In genomic region chr20:60715172-60715571, GRCh38 we compare ENCODE assay signal across 26 cellular contexts.
DNase-seq lines count a peak whose midpoint lies in the region; ATAC-seq and TF ChIP-seq lines count a peak whose summit lies in the region.
"Had no signal": no experiment of that assay in that cellular context is flagged by ENCODE, and none has a peak within 500 bp of the region (broad histone marks: within the 10 kb centered on the region; RNA-seq: fewer than 3 reads in every experiment).

No MANE protein-coding gene starts in this region.

- no peak overlapping the region for H3K4me3 Mint-ChIP-seq in GM23338
- H3K4me3 Mint-ChIP-seq in CD14-positive monocyte = no peak overlapping the region
- H3K4me3 Mint-ChIP-seq in activated naive CD8-positive, alpha-beta T cell treated with anti-CD3 and anti-CD28 coated beads, Interleukin-2, amount 50 U/mL, for 24 hours = no peak overlapping the region
- H3K4me3 Mint-ChIP-seq: activated CD4-positive, alpha-beta memory T cell treated with anti-CD3 and anti-CD28 coated beads, Interleukin-2, amount 10 ng/mL, durations not matched to agents 7 days and 5 days; activated naive CD8-positive, alpha-beta T cell treated with anti-CD3 and anti-CD28 coated beads, Interleukin-2, amount 10 ng/mL, durations not matched to agents 7 days and 5 days; CD4-positive, alpha-beta T cell; naive thymus-derived CD8-positive, alpha-beta T cell; stimulated activated effector memory CD8-positive, alpha-beta T cell treated with anti-CD3 and anti-CD28 coated beads, Interleukin-12 subunit alpha, Interleukin-12 subunit beta, amount 100 ng/mL, for 72 hours had no signal

- no peaks in the 10 kb centered on the region for H3F3A ChIP-seq in GM23338 (replicated peaks; ENCODE audit: low read depth)

- H3K4me1 ChIP-seq in GM23338 (ENCODE audit: insufficient read depth) (no peaks in the 10 kb centered on the region; the same call in 1 of the 2 replicates), RWPE2 (ENCODE audit: insufficient read depth, poor library complexity, severe bottlenecking) (no peaks in the 10 kb centered on the region)
- H3K4me1 ChIP-seq: heart right ventricle, left lung had no signal

- no peak overlapping the region for H2AFZ ChIP-seq in GM23338
- H2AFZ ChIP-seq: GM23248 had no signal

- peak; percentile 20 to 55; a peak in 2 of 4 replicates for TF ChIP-seq CTCF in GM23338 (conservative IDR thresholded peaks at IDR 0.05; ENCODE audit: low read depth in 2 of 2)
- peak; percentile 56 for TF ChIP-seq CTCF in RWPE2 (IDR thresholded peaks at IDR 0.05; ENCODE audit: poor library complexity, severe bottlenecking)
- TF ChIP-seq CTCF in CD14-positive monocyte (IDR thresholded peaks at IDR 0.05) = no peak

- H3K36me3 Mint-ChIP-seq in GM23338 (ENCODE audit: low read depth) (no peaks in the 10 kb centered on the region), CD14-positive monocyte (no peaks in the 10 kb centered on the region)
- H3K36me3 Mint-ChIP-seq in activated naive CD8-positive, alpha-beta T cell treated with anti-CD3 and anti-CD28 coated beads, Interleukin-2, amount 50 U/mL, for 24 hours (ENCODE audit: low read depth) = no peaks in the 10 kb centered on the region
- H3K36me3 Mint-ChIP-seq: activated naive CD8-positive, alpha-beta T cell treated with anti-CD3 and anti-CD28 coated beads, Interleukin-2, amount 10 ng/mL, durations not matched to agents 7 days and 5 days; naive thymus-derived CD8-positive, alpha-beta T cell; stimulated activated effector memory CD8-positive, alpha-beta T cell treated with anti-CD3 and anti-CD28 coated beads, Interleukin-12 subunit alpha, Interleukin-12 subunit beta, amount 100 ng/mL, for 72 hours had no signal

- H4K20me1 ChIP-seq in GM23338 (replicated peaks; ENCODE audit: insufficient read depth) = no peaks in the 10 kb centered on the region

- H3K4me3 ChIP-seq in GM23338 (no peak overlapping the region), RWPE2 (ENCODE audit: severe bottlenecking) (no peak overlapping the region)
- H3K4me3 ChIP-seq: GM23248, heart right ventricle, left lung, smooth muscle cell had no signal

- no peaks in the 10 kb centered on the region for H3K9me2 ChIP-seq in GM23338 (ENCODE audit: insufficient read depth)

- H3K27ac ChIP-seq in GM23338 (ENCODE audit: low read depth) (no peak overlapping the region), RWPE2 (ENCODE audit: poor library complexity, severe bottlenecking) (no peak overlapping the region)
- H3K27ac ChIP-seq: GM23248, heart right ventricle, left lung had no signal

- intact Hi-C loops in CD14-positive monocyte (cut with micrococcal nuclease) = no loop called here

- no peaks in the 10 kb centered on the region for H3K79me2 ChIP-seq in GM23338 (replicated peaks; ENCODE audit: insufficient read depth)

- H3K9me3 Mint-ChIP-seq in GM23338 = peaks cover 4% of the 10 kb centered on the region; the same call in 1 of the 3 replicates
- H3K9me3 Mint-ChIP-seq in CD14-positive monocyte = peaks cover 0 to 5% (median 0%) of the 10 kb centered on the region in 7 donors
- H3K9me3 Mint-ChIP-seq in activated naive CD8-positive, alpha-beta T cell treated with anti-CD3 and anti-CD28 coated beads, Interleukin-2, amount 50 U/mL, for 24 hours = peaks cover under 1% of the 10 kb centered on the region
- H3K9me3 Mint-ChIP-seq: activated CD4-positive, alpha-beta memory T cell treated with anti-CD3 and anti-CD28 coated beads, Interleukin-2, amount 10 ng/mL, durations not matched to agents 7 days and 5 days; activated naive CD8-positive, alpha-beta T cell treated with anti-CD3 and anti-CD28 coated beads, Interleukin-2, amount 10 ng/mL, durations not matched to agents 7 days and 5 days; CD4-positive, alpha-beta T cell; naive thymus-derived CD8-positive, alpha-beta T cell; stimulated activated effector memory CD8-positive, alpha-beta T cell treated with anti-CD3 and anti-CD28 coated beads, Interleukin-12 subunit alpha, Interleukin-12 subunit beta, amount 100 ng/mL, for 72 hours had no signal

- H3K27me3 Mint-ChIP-seq in GM23338 (ENCODE audit: insufficient read depth, low read depth, poor library complexity) (peaks cover 7% of the 10 kb centered on the region), CD14-positive monocyte (ENCODE audit: low read depth in 3 of 3) (no peaks in the 10 kb centered on the region)
- H3K27me3 Mint-ChIP-seq in activated naive CD8-positive, alpha-beta T cell treated with anti-CD3 and anti-CD28 coated beads, Interleukin-2, amount 50 U/mL, for 24 hours = peaks cover 2% of the 10 kb centered on the region
- H3K27me3 Mint-ChIP-seq: activated CD4-positive, alpha-beta memory T cell treated with anti-CD3 and anti-CD28 coated beads, Interleukin-2, amount 10 ng/mL, durations not matched to agents 7 days and 5 days had no signal

- H3K36me3 ChIP-seq in GM23338 (ENCODE audit: insufficient read depth) (no peaks in the 10 kb centered on the region), RWPE2 (ENCODE audit: low read depth) (no peaks in the 10 kb centered on the region)
- H3K36me3 ChIP-seq: heart right ventricle, left lung had no signal

- H3K27me3 ChIP-seq in GM23338 (ENCODE audit: insufficient read depth) (no peaks in the 10 kb centered on the region), RWPE2 (ENCODE audit: insufficient read depth, poor library complexity, severe bottlenecking) (peaks cover 98% of the 10 kb centered on the region)

- no peak overlapping the region for H3K4me2 ChIP-seq in GM23338
- H3K4me2 ChIP-seq: smooth muscle cell had no signal

- ATAC-seq in GM23338 (peak; percentile 90), RWPE2 (ENCODE audit: low read depth) (peak; percentile 54)
- no peak for ATAC-seq in activated naive CD8-positive, alpha-beta T cell treated with anti-CD3 and anti-CD28 coated beads, Interleukin-2, amount 50 U/mL, for 24 hours
- ATAC-seq: heart right ventricle; left lung; naive thymus-derived CD8-positive, alpha-beta T cell; stimulated activated effector memory CD8-positive, alpha-beta T cell treated with anti-CD3 and anti-CD28 coated beads, Interleukin-12 subunit alpha, Interleukin-12 subunit beta, amount 100 ng/mL, for 72 hours had no signal

- in situ Hi-C loops in ACHN (cut with HindIII; ENCODE audit: low pct_ligation_motif_present, low pct_unique_long_range_greater_than_20kb, low sequenced_read_pairs) = no loop called here

- H3K27ac Mint-ChIP-seq in GM23338 = no peak overlapping the region
- H3K27ac Mint-ChIP-seq in CD14-positive monocyte = no peak overlapping the region
- H3K27ac Mint-ChIP-seq in activated naive CD8-positive, alpha-beta T cell treated with anti-CD3 and anti-CD28 coated beads, Interleukin-2, amount 50 U/mL, for 24 hours = no peak overlapping the region
- H3K27ac Mint-ChIP-seq: activated CD4-positive, alpha-beta memory T cell treated with anti-CD3 and anti-CD28 coated beads, Interleukin-2, amount 10 ng/mL, durations not matched to agents 7 days and 5 days; activated naive CD8-positive, alpha-beta T cell treated with anti-CD3 and anti-CD28 coated beads, Interleukin-2, amount 10 ng/mL, durations not matched to agents 7 days and 5 days; CD4-positive, alpha-beta T cell; naive thymus-derived CD8-positive, alpha-beta T cell; stimulated activated effector memory CD8-positive, alpha-beta T cell treated with anti-CD3 and anti-CD28 coated beads, Interleukin-12 subunit alpha, Interleukin-12 subunit beta, amount 100 ng/mL, for 72 hours had no signal

- peak; percentile 3 for DNase-seq in ACHN
- DNase-seq in GM23338 (ENCODE audit: low spot score) = peak; percentile 38
- no peak for DNase-seq in RWPE2 (ENCODE audit: low spot score)
- DNase-seq in iPS-NIHi7 (ENCODE audit: extremely low spot score) = peak; percentile 64
- no peak for DNase-seq in NOMO-1 treated with DMSO at 0.1 percent for 48 hours (lab: John Stamatoyannopoulos, UW; ENCODE audit: unreplicated experiment)
- DNase-seq in CD14-positive monocyte (ENCODE audit: low spot score) = no peak
- no peak for DNase-seq in activated naive CD8-positive, alpha-beta T cell treated with anti-CD3 and anti-CD28 coated beads, Interleukin-2, amount 50 U/mL, for 24 hours
- DNase-seq: activated CD4-positive, alpha-beta memory T cell treated with anti-CD3 and anti-CD28 coated beads, Interleukin-2, amount 10 ng/mL, durations not matched to agents 7 days and 5 days; activated CD4-positive, CD25-positive, alpha-beta regulatory T cell treated with anti-CD3 and anti-CD28 coated beads, Interleukin-2, amount 50 U/mL, for 72 hours; activated effector memory CD4-positive, alpha-beta T cell treated with Interleukin-2 at 50 U/mL for 16 hours; activated naive CD8-positive, alpha-beta T cell treated with anti-CD3 and anti-CD28 coated beads, Interleukin-2, amount 10 ng/mL, durations not matched to agents 7 days and 5 days; CD4-positive, alpha-beta T cell; DMS 273 treated with DMSO at 0.1 percent for 48 hours; effector CD4-positive, alpha-beta T cell; GM23248; heart right ventricle; KBM-7; left lung; midbrain; naive thymus-derived CD8-positive, alpha-beta T cell; NCI-H1694 treated with DMSO at 0.1 percent for 48 hours; Right ventricle myocardium superior; stimulated activated CD4-positive, alpha-beta T cell treated with anti-CD3 and anti-CD28 coated beads, Interleukin-2, amount 100 ng/mL, for 24 hours; SW 1271 had no signal

- no peaks in the 10 kb centered on the region for H3K9me3 ChIP-seq in RWPE2 (ENCODE audit: severe bottlenecking)
- H3K9me3 ChIP-seq: left lung had no signal

- H3K4me1 Mint-ChIP-seq in GM23338 = peaks cover 15% of the 10 kb centered on the region; the same call in 2 of the 3 replicates
- no peaks in the 10 kb centered on the region for H3K4me1 Mint-ChIP-seq in CD14-positive monocyte
- no peaks in the 10 kb centered on the region for H3K4me1 Mint-ChIP-seq in activated naive CD8-positive, alpha-beta T cell treated with anti-CD3 and anti-CD28 coated beads, Interleukin-2, amount 50 U/mL, for 24 hours
- H3K4me1 Mint-ChIP-seq: activated CD4-positive, alpha-beta memory T cell treated with anti-CD3 and anti-CD28 coated beads, Interleukin-2, amount 10 ng/mL, durations not matched to agents 7 days and 5 days; activated naive CD8-positive, alpha-beta T cell treated with anti-CD3 and anti-CD28 coated beads, Interleukin-2, amount 10 ng/mL, durations not matched to agents 7 days and 5 days; naive thymus-derived CD8-positive, alpha-beta T cell; stimulated activated effector memory CD8-positive, alpha-beta T cell treated with anti-CD3 and anti-CD28 coated beads, Interleukin-12 subunit alpha, Interleukin-12 subunit beta, amount 100 ng/mL, for 72 hours had no signal

TF ChIP-seq in GM23338, 12 proteins besides CTCF, POLR2A, EP300 and RAD21 (continues in another document):
- TF ChIP-seq POLR2AphosphoS5 (IDR thresholded peaks at IDR 0.05; ENCODE audit: low read depth) (no peak), ETS1 (IDR thresholded peaks at IDR 0.05) (no peak), NANOG (IDR thresholded peaks at IDR 0.05; ENCODE audit: borderline replicate concordance) (no peak)

Comparison
In these comparisons a context has a peak if more than half of its experiments do, and no peak if none do; other contexts are left out.
1. DNase-seq: peak in ACHN (single experiment), GM23338 (single experiment) and iPS-NIHi7 (single experiment); none in RWPE2 (single experiment), NOMO-1 treated with DMSO at 0.1 percent for 48 hours (single experiment), CD14-positive monocyte (single experiment) and activated naive CD8-positive, alpha-beta T cell treated with anti-CD3 and anti-CD28 coated beads, Interleukin-2, amount 50 U/mL, for 24 hours (single experiment).